In genomic region chr9:90788527-90788926, GRCh38 we compare ENCODE assay signal across 2 cellular contexts. TPM values are rescaled to one million over a fixed set of nuclear protein-coding genes. Genes with fewer than 3 reads are reported as not detected.
"Had no signal": no experiment of that assay in that cellular context is flagged by ENCODE, and none has a peak within 500 bp of the region (broad histone marks: within the 10 kb centered on the region; RNA-seq: fewer than 3 reads in every experiment).

No MANE protein-coding gene starts in this region.

RNA-seq across cellular contexts. Expression of gene SYK, which starts 13.1 kb away (rescaled TPM):
- total RNA-seq: activated CD4-positive, alpha-beta memory T cell treated with anti-CD3 and anti-CD28 coated beads, Interleukin-2, amount 10 ng/mL, durations not matched to agents 7 days and 5 days; lung microvascular endothelial cell had no signal
